In genomic region chr5:153211052-153211451, GRCh38 we compare ENCODE assay signal across 25 cellular contexts.
"Had no signal": no experiment of that assay in that cellular context is flagged by ENCODE, and none has a peak within 500 bp of the region (broad histone marks: within the 10 kb centered on the region; RNA-seq: fewer than 3 reads in every experiment).

No MANE protein-coding gene starts in this region.

- H3K4me1 ChIP-seq: breast epithelium, esophagus muscularis mucosa, left ventricle myocardium inferior, prostate gland, right atrium auricular region, spleen, upper lobe of left lung had no signal

- H3K36me3 ChIP-seq: breast epithelium, esophagus muscularis mucosa, left ventricle myocardium inferior, neutrophil, ovary, prostate gland, right atrium auricular region, spleen, thoracic aorta, upper lobe of left lung had no signal

- H3K4me3 ChIP-seq: breast epithelium, dorsolateral prefrontal cortex, esophagus muscularis mucosa, hepatocyte, left ventricle myocardium inferior, ovary, prostate gland, right atrium auricular region, spleen, thoracic aorta, upper lobe of left lung had no signal

- H3K27ac ChIP-seq: breast epithelium, dorsolateral prefrontal cortex, esophagus muscularis mucosa, hepatocyte, left ventricle myocardium inferior, neutrophil, ovary, prostate gland, right atrium auricular region, spleen, thoracic aorta, upper lobe of left lung had no signal

- ATAC-seq: naive thymus-derived CD8-positive, alpha-beta T cell had no signal

- DNase-seq: activated B cell treated with CpG ODN at 0.5 μM for 24 hours; activated CD4-positive, alpha-beta T cell treated with anti-CD3 and anti-CD28 coated beads for 4 hours; activated CD4-positive, alpha-beta T cell treated with anti-CD3 and anti-CD28 coated beads, Interleukin-2, amount 50 U/mL, for 48 hours; activated naive CD4-positive, alpha-beta T cell treated with Interleukin-2 at 50 U/mL for 16 hours; activated naive CD8-positive, alpha-beta T cell treated with anti-CD3 and anti-CD28 coated beads, Interleukin-2, amount 10 ng/mL, durations not matched to agents 7 days and 5 days; activated T-cell treated with anti-CD3 and anti-CD28 coated beads, Interleukin-2, amount 50 U/mL, for 48 hours; amniotic stem cell; dorsolateral prefrontal cortex; glutamatergic neuron; kidney glomerular epithelial cell; left ventricle myocardium inferior; naive thymus-derived CD8-positive, alpha-beta T cell; ovary; spleen; stimulated activated CD4-positive, alpha-beta T cell treated with anti-CD3 and anti-CD28 coated beads, Interleukin-4, amount 100 ng/mL, for 1 hour; stimulated activated naive CD4-positive, alpha-beta T cell treated with Interleukin-2 at 50 U/mL for 16 hours; T1000; upper lobe of left lung had no signal

- H3K27me3 ChIP-seq: breast epithelium, hepatocyte, neutrophil, ovary, right atrium auricular region, spleen, upper lobe of left lung had no signal

- H3K9me3 ChIP-seq: breast epithelium, esophagus muscularis mucosa, neutrophil, ovary, prostate gland, right atrium auricular region, thoracic aorta, upper lobe of left lung had no signal
